13 cellular contexts compared by ENCODE assay signal in the genomic region with DNA sequence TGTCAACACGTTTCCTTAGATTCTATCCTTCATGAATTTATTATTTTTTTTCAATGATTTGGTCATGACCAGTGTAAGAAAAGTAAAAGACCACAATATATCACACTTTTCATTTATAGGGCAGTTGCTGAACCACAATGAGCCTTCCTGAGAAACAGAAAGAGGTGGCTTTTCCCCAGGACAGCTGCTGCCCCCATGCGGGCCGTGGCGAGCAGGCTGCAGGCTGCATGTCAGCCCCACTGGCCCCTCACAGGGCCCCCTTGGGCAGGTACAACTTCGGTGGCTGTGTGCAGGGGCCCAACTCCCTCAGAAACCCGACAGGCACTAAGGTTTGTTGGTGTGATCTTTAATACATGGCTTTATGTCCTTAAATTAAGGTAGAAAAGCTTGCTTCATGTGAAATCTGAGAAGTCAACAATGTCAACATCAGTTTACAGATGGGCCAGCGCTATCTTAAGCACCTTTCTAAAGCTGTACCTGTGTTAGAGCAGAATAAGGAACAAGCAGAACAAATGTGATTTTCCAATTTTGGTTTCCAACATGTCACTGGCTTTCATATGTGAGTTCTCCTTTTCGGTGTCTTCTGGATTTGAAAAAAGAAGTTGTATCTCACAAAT. TPM values are rescaled to one million over a fixed set of nuclear protein-coding genes. Genes with fewer than 3 reads are reported as not detected.
DNase-seq lines count a peak whose midpoint lies in the region; ATAC-seq and TF ChIP-seq lines count a peak whose summit lies in the region.
"Had no signal": no experiment of that assay in that cellular context is flagged by ENCODE, and none has a peak within 500 bp of the region (broad histone marks: within the 10 kb centered on the region; RNA-seq: fewer than 3 reads in every experiment).

No MANE protein-coding gene starts in this region.

- no peak overlapping the region for H3K27ac Mint-ChIP-seq in type B pancreatic cell

- 50 to 60% methylated on average over 8 of the region's 8 CpGs for WGBS in heart right ventricle, 2 donors

- H4K20me1 ChIP-seq in SU-DHL-6 (ENCODE audit: low read depth, low read length): no peaks in the 10 kb centered on the region

- no peaks in the 10 kb centered on the region for H3K79me2 ChIP-seq in SU-DHL-6 (ENCODE audit: insufficient read depth, low read length)

- ATAC-seq in Right ventricle myocardium superior (ENCODE audit: poor library complexity) (peak; percentile 36), heart right ventricle (peak in 2 of 8 donors; percentile 55 to 63), HG03457 (IDR thresholded peaks at IDR 0.05; ENCODE audit: unreplicated experiment) (no peak), left colon (no peak)

- intact Hi-C loops in Right ventricle myocardium superior (cut with DNase I) (no loop called here), heart right ventricle (cut with DNase I) (no loop called here), left colon (cut with DNase I, micrococcal nuclease) (no loop called here)

- H3K9me2 ChIP-seq in SU-DHL-6 (replicated peaks; ENCODE audit: insufficient read depth, low read length): no peaks in the 10 kb centered on the region

- no peaks in the 10 kb centered on the region for H3K36me3 Mint-ChIP-seq in type B pancreatic cell

- H3K27me3 ChIP-seq in right atrium auricular region (no peaks in the 10 kb centered on the region), SU-DHL-6 (ENCODE audit: low read length) (no peaks in the 10 kb centered on the region), heart right ventricle (no peaks in the 10 kb centered on the region)
- H3K27me3 ChIP-seq: upper lobe of left lung had no signal

- H3K9me3 ChIP-seq in right atrium auricular region: no peaks in the 10 kb centered on the region
- no peaks in the 10 kb centered on the region for H3K9me3 ChIP-seq in SU-DHL-6 (ENCODE audit: insufficient read depth, low read length)
- no peaks in the 10 kb centered on the region for H3K9me3 ChIP-seq in heart right ventricle
- H3K9me3 ChIP-seq: prostate gland, upper lobe of left lung had no signal

- no peak for DNase-seq in Right ventricle myocardium superior
- DNase-seq in right atrium auricular region (ENCODE audit: low spot score): no peak
- DNase-seq in heart right ventricle: no peak
- no peak for DNase-seq in type B pancreatic cell (ENCODE audit: extremely low spot score, unreplicated experiment)
- DNase-seq in activated effector memory CD4-positive, alpha-beta T cell treated with Interleukin-2 at 50 U/mL for 16 hours: no peak
- DNase-seq in left colon: no peak
- DNase-seq: activated effector memory CD4-positive, alpha-beta T cell treated with anti-CD3 and anti-CD28 coated beads, Interleukin-2, amount 50 U/mL, for 16 hours; NCI-H774 had no signal

- H3F3A ChIP-seq in SU-DHL-6 (ENCODE audit: insufficient read depth): no peaks in the 10 kb centered on the region

- H3K9ac ChIP-seq in SU-DHL-6 (ENCODE audit: low read length): no peak overlapping the region
- H3K9ac ChIP-seq: KMS-11 had no signal

- H3K9me3 Mint-ChIP-seq in type B pancreatic cell: no peaks in the 10 kb centered on the region

- no peak overlapping the region for H3K4me2 ChIP-seq in SU-DHL-6 (ENCODE audit: low read depth, low read length, poor library complexity, severe bottlenecking)
- H3K4me2 ChIP-seq: KMS-11 had no signal

- no peaks in the 10 kb centered on the region for H3K4me1 ChIP-seq in right atrium auricular region
- peaks cover 0 to 8% (median 3%) of the 10 kb centered on the region in 9 donors for H3K4me1 ChIP-seq in heart right ventricle
- H3K4me1 ChIP-seq: prostate gland, upper lobe of left lung had no signal

- H3K4me3 Mint-ChIP-seq in type B pancreatic cell: no peak overlapping the region

- H3K27me3 Mint-ChIP-seq in type B pancreatic cell: no peaks in the 10 kb centered on the region

- no peaks in the 10 kb centered on the region for H3K36me3 ChIP-seq in right atrium auricular region
- H3K36me3 ChIP-seq in SU-DHL-6 (ENCODE audit: low read length): no peaks in the 10 kb centered on the region
- peaks cover 0 to 68% (median 0%) of the 10 kb centered on the region in 9 donors for H3K36me3 ChIP-seq in heart right ventricle
- H3K36me3 ChIP-seq: prostate gland had no signal

- H3K4me3 ChIP-seq in right atrium auricular region (no peak overlapping the region), SU-DHL-6 (ENCODE audit: insufficient read depth, low read length, poor library complexity, severe bottlenecking) (no peak overlapping the region), heart right ventricle (no peak overlapping the region)
- H3K4me3 ChIP-seq: prostate gland, upper lobe of left lung had no signal

- H2AFZ ChIP-seq in SU-DHL-6 (ENCODE audit: low read depth, low read length, severe bottlenecking): no peak overlapping the region

- H3K27ac ChIP-seq in right atrium auricular region: no peak overlapping the region
- H3K27ac ChIP-seq in SU-DHL-6 (ENCODE audit: low read depth, low read length): no peak overlapping the region
- H3K27ac ChIP-seq in heart right ventricle: no peak overlapping the region
- H3K27ac ChIP-seq: KMS-11, prostate gland, upper lobe of left lung had no signal

- TF ChIP-seq CTCF in right atrium auricular region (IDR thresholded peaks at IDR 0.05): peak in 1 of 2 donors; percentile 45
- TF ChIP-seq CTCF in SU-DHL-6 (IDR thresholded peaks at IDR 0.05; ENCODE audit: insufficient read depth, low read length, poor library complexity, severe bottlenecking): peak; percentile 21
- peak in 6 of 9 donors; percentile 32 to 46 (median 34) for TF ChIP-seq CTCF in heart right ventricle (IDR thresholded peaks at IDR 0.05)
- peak; percentile 67 for TF ChIP-seq CTCF in type B pancreatic cell (conservative IDR thresholded peaks at IDR 0.05)

- H3K4me1 Mint-ChIP-seq in type B pancreatic cell (ENCODE audit: unreplicated experiment): peaks cover 5% of the 10 kb centered on the region

RNA-seq across cellular contexts. Expression of a gene that starts 10.6 kb away (rescaled TPM):
- total RNA-seq in Right ventricle myocardium superior (18.5 TPM), right atrium auricular region (10 to 100 TPM; 11.5 to 11.6 TPM), heart right ventricle (10 to 100 TPM; 10.2 to 21.0 (median 13.3) TPM), type B pancreatic cell (ENCODE audit: low replicate concordance) (14.1 and 16.4 TPM in 2 replicates), left colon (10 to 100 TPM; 23.7 to 33.2 TPM)
- 1 to 10 TPM; 6.4 to 7.0 TPM for polyA plus RNA-seq in heart right ventricle
